10 cellular contexts compared by ENCODE assay signal in the genomic region with DNA sequence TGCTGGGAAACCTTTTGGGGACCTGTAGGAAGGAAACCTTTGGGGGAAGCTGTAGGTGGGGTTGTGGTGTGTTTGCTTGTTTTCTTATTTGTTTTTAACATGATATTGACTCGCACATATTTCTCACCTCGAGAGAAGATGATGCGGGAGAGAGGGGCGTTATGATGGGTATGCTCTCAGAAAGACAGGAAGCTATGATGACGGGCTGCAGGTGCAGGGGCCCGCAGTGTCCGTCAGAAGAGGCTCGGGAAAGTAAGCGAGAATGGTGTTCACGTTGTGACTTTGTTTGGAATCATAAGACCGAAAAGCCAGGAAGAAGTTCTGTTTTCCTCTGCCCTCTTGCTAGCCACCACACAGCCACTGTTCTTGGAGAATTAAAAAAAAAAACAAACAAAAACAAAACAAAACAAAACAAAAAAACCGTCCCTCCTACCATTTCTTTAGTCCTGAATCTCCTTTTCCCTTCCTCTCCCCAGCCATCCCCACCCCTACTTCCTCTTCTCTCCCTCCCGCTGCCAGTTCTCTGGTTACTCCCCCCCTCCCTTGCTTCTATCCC. TPM values are rescaled to one million over a fixed set of nuclear protein-coding genes. Genes with fewer than 3 reads are reported as not detected.
DNase-seq lines count a peak whose midpoint lies in the region; ATAC-seq, FAIRE-seq and TF ChIP-seq lines count a peak whose summit lies in the region.
"Had no signal": no experiment of that assay in that cellular context is flagged by ENCODE, and none has a peak within 500 bp of the region (broad histone marks: within the 10 kb centered on the region; RNA-seq: fewer than 3 reads in every experiment).

No MANE protein-coding gene starts in this region.

- H3K36me3 ChIP-seq in small intestine (ENCODE audit: control insufficient read depth in 2 of 2, insufficient read depth in 2 of 2, low read length in 2 of 2), result no peaks in the 10 kb centered on the region

- no peaks in the 10 kb centered on the region for H3K4me1 Mint-ChIP-seq in glutamatergic neuron (ENCODE audit: low read depth, unreplicated experiment)

- 1 to 4% (median 1%) methylated on average over 13 of the region's 13 CpGs for WGBS in small intestine, 3 donors

- no peaks in the 10 kb centered on the region for H3K4me1 ChIP-seq in small intestine (ENCODE audit: control insufficient read depth in 2 of 2, insufficient read depth in 1 of 2, low read depth in 1 of 2, low read length in 1 of 2)

- H3K4me3 ChIP-seq in small intestine (ENCODE audit: low read depth in 1 of 2, low read length in 2 of 2), result peak overlapping the region in 1 of 2 donors; percentile 70

- peaks cover 19% of the 10 kb centered on the region for H3K27me3 Mint-ChIP-seq in glutamatergic neuron (ENCODE audit: unreplicated experiment)

- H3K36me3 Mint-ChIP-seq in glutamatergic neuron (ENCODE audit: unreplicated experiment), result no peaks in the 10 kb centered on the region

- H3K9me3 ChIP-seq in small intestine (ENCODE audit: control insufficient read depth, low read depth), result no peaks in the 10 kb centered on the region

- H3K27ac Mint-ChIP-seq in glutamatergic neuron (ENCODE audit: unreplicated experiment), result no peak overlapping the region

- ATAC-seq in SK-N-SH treated with all-trans-retinoic acid at 6 μM for 48 hours (peak; percentile 18), GM18519 (IDR thresholded peaks at IDR 0.05; ENCODE audit: low FRiP score, unreplicated experiment) (no peak)

- H3K27ac ChIP-seq in small intestine (ENCODE audit: low read depth in 1 of 2, low read length in 1 of 2), result peak overlapping the region; percentile 14 to 55

- TF ChIP-seq CTCF in glutamatergic neuron (IDR thresholded peaks at IDR 0.05; ENCODE audit: partially characterized antibody, unreplicated experiment), result no peak

- H3K9me3 Mint-ChIP-seq in glutamatergic neuron (ENCODE audit: unreplicated experiment), result peaks cover 7% of the 10 kb centered on the region

- H3K27me3 ChIP-seq in small intestine (ENCODE audit: control insufficient read depth in 2 of 2, insufficient read depth in 2 of 2, low read length in 2 of 2), result peaks cover 0 to 12% of the 10 kb centered on the region in 2 donors

- peak; percentile 9 for DNase-seq in NCI-H345 (lab: John Stamatoyannopoulos, UW)
- no peak for DNase-seq in NCI-H345 treated with DMSO at 0.1 percent for 48 hours (lab: John Stamatoyannopoulos, UW; ENCODE audit: unreplicated experiment)
- DNase-seq in glutamatergic neuron, result no peak
- DNase-seq in small intestine, result no peak
- no peak for DNase-seq in SHP77 (lab: John Stamatoyannopoulos, UW)
- DNase-seq in SW480 (ENCODE audit: low spot score), result no peak

- FAIRE-seq in small intestine (lab: Jason Lieb, UNC), result no peak

- H3K4me3 Mint-ChIP-seq in glutamatergic neuron (ENCODE audit: unreplicated experiment), result peak overlapping the region; percentile 99

TF ChIP-seq in SK-N-SH treated with all-trans-retinoic acid at 6 μM for 48 hours, 23 proteins besides CTCF, POLR2A, EP300 and RAD21:
- TF ChIP-seq TOX (CRISPR knock-in tag; IDR thresholded peaks at IDR 0.05; ENCODE audit: borderline replicate concordance), result no peak
- TF ChIP-seq, protein P1, sequence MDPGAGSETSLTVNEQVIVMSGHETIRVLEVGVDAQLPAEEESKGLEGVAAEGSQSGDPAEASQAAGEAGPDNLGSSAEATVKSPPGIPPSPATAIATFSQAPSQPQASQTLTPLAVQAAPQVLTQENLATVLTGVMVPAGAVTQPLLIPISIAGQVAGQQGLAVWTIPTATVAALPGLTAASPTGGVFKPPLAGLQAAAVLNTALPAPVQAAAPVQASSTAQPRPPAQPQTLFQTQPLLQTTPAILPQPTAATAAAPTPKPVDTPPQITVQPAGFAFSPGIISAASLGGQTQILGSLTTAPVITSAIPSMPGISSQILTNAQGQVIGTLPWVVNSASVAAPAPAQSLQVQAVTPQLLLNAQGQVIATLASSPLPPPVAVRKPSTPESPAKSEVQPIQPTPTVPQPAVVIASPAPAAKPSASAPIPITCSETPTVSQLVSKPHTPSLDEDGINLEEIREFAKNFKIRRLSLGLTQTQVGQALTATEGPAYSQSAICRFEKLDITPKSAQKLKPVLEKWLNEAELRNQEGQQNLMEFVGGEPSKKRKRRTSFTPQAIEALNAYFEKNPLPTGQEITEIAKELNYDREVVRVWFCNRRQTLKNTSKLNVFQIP (CRISPR knock-in tag; IDR thresholded peaks at IDR 0.05; ENCODE audit: borderline replicate concordance, low read depth), result no peak
- TF ChIP-seq ARNTL (CRISPR knock-in tag; IDR thresholded peaks at IDR 0.05; ENCODE audit: borderline replicate concordance, low read depth), result no peak
- TF ChIP-seq RARB (CRISPR knock-in tag; IDR thresholded peaks at IDR 0.05), result no peak
- TF ChIP-seq ESRRG (CRISPR knock-in tag; IDR thresholded peaks at IDR 0.05), result no peak
- TF ChIP-seq ZNF70 (CRISPR knock-in tag; IDR thresholded peaks at IDR 0.05), result no peak
- no peak for TF ChIP-seq CSDC2 (CRISPR knock-in tag; IDR thresholded peaks at IDR 0.05)
- no peak for TF ChIP-seq BACH2 (CRISPR knock-in tag; IDR thresholded peaks at IDR 0.05; ENCODE audit: borderline replicate concordance)
- TF ChIP-seq ZFP3 (CRISPR knock-in tag; IDR thresholded peaks at IDR 0.05), result no peak

RNA-seq across cellular contexts. Expression of gene BMP3, which starts 0.4 kb away (rescaled TPM):
- 1.8 TPM for total RNA-seq in glutamatergic neuron (ENCODE audit: unreplicated experiment)
- 1 to 10 TPM in 1 of 3 donors, under 1 TPM in 1, not detected in 1; 0.45 to 7.8 TPM for polyA plus RNA-seq in small intestine
- total RNA-seq: A673, SK-MEL-5 had no signal
